Comparison of ENCODE assay signal across 21 cellular contexts in the genomic region with DNA sequence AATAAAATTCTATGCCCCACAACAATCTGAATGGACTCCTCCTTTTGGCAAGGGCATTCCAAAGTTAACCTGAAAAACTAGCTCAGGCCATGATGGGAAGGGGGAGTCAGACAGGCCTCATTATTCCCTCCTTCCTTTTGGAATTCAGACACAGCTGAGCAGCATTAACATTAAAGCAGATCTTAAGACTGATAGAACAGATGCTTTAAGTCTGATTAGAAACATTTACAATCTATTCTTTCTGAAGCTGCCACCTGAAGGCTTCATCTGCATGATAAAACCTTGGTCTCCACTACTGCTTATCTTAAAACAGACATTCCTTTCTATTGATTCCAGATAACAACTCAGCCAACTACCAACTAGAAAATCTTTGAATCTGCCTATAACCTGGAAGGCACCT.
A peak's percentile ranks its signal among the peaks of the same experiment; 100 is the strongest.
DNase-seq lines count a peak whose midpoint lies in the region; ATAC-seq and TF ChIP-seq lines count a peak whose summit lies in the region.
"Had no signal": no experiment of that assay in that cellular context is flagged by ENCODE, and none has a peak within 500 bp of the region (broad histone marks: within the 10 kb centered on the region; RNA-seq: fewer than 3 reads in every experiment).

No MANE protein-coding gene starts in this region.

- no peak overlapping the region for H4K5ac ChIP-seq in mesendoderm (ENCODE audit: low read length)

- H3K4ac ChIP-seq in mesendoderm (ENCODE audit: low read depth, low read length) = no peak overlapping the region

- no peak overlapping the region for H4K8ac ChIP-seq in mesendoderm (ENCODE audit: low read depth, low read length)

- H3K9me3 ChIP-seq in HUES48 (ENCODE audit: control insufficient read depth, insufficient read depth, low read length) = peaks cover 38% of the 10 kb centered on the region
- H3K9me3 ChIP-seq in endodermal cell (ENCODE audit: control insufficient read depth, low read length) = peaks cover 81% of the 10 kb centered on the region
- H3K9me3 ChIP-seq: SJCRH30 had no signal

- H2BK120ac ChIP-seq in mesendoderm (ENCODE audit: low read depth, low read length) = no peak overlapping the region

- H2AK5ac ChIP-seq in mesendoderm (ENCODE audit: low read length) = no peak overlapping the region

- H3K9ac ChIP-seq in HUES48 (ENCODE audit: low read depth, low read length) (no peak overlapping the region), endodermal cell (ENCODE audit: extremely low read depth, low read length, poor library complexity, severe bottlenecking) (no peak overlapping the region), mesendoderm (ENCODE audit: low read length) (no peak overlapping the region)
- H3K9ac ChIP-seq: BLaER1, KMS-11 had no signal

- no peak overlapping the region for H3K4me2 ChIP-seq in mesendoderm (ENCODE audit: low read length)
- H3K4me2 ChIP-seq: BLaER1, KMS-11 had no signal

- no peak overlapping the region for H3K23ac ChIP-seq in mesendoderm (ENCODE audit: low read length)

- peaks cover 5% of the 10 kb centered on the region for H3K36me3 ChIP-seq in HUES48 (ENCODE audit: control insufficient read depth, insufficient read depth, low read length)
- H3K36me3 ChIP-seq in endodermal cell (ENCODE audit: control insufficient read depth, insufficient read depth, low read length) = peaks cover 35% of the 10 kb centered on the region
- no peaks in the 10 kb centered on the region for H3K36me3 ChIP-seq in mesendoderm (ENCODE audit: control insufficient read depth, insufficient read depth, low read length)
- H3K36me3 ChIP-seq: BLaER1 had no signal

- no peak overlapping the region for H2BK5ac ChIP-seq in mesendoderm (ENCODE audit: low read length)

- no peak overlapping the region for H3K18ac ChIP-seq in mesendoderm (ENCODE audit: low read length)

- peaks cover 57% of the 10 kb centered on the region for H3K36me3 Mint-ChIP-seq in endodermal cell (ENCODE audit: low read depth)
- H3K36me3 Mint-ChIP-seq in activated T-helper 17 cell treated with anti-CD3 and anti-CD28 coated beads, Interleukin-2, amount 50 U/mL, for 72 hours (ENCODE audit: low read depth) = no peaks in the 10 kb centered on the region
- H3K36me3 Mint-ChIP-seq: CD4-positive, alpha-beta memory T cell had no signal

- H3K56ac ChIP-seq in mesendoderm (ENCODE audit: low read length) = no peak overlapping the region

- peaks cover 21% of the 10 kb centered on the region for H3K4me1 ChIP-seq in HUES48 (ENCODE audit: control insufficient read depth, insufficient read depth, low read length)
- no peaks in the 10 kb centered on the region for H3K4me1 ChIP-seq in endodermal cell (ENCODE audit: control insufficient read depth, insufficient read depth, low read length)
- no peaks in the 10 kb centered on the region for H3K4me1 ChIP-seq in mesendoderm (ENCODE audit: control insufficient read depth, low read depth, low read length)
- H3K4me1 ChIP-seq: BLaER1 had no signal

- H3K27me3 ChIP-seq in HUES48 (ENCODE audit: control insufficient read depth, insufficient read depth, low read length) (no peaks in the 10 kb centered on the region), endodermal cell (ENCODE audit: control insufficient read depth, insufficient read depth, low read length, poor library complexity, severe bottlenecking) (no peaks in the 10 kb centered on the region), mesendoderm (ENCODE audit: insufficient read depth, low read length, poor library complexity) (no peaks in the 10 kb centered on the region)
- H3K27me3 ChIP-seq: BLaER1, SJCRH30 had no signal

- no peak for TF ChIP-seq CTCF in endodermal cell (conservative IDR thresholded peaks at IDR 0.05)

- no peaks in the 10 kb centered on the region for H3K79me2 ChIP-seq in mesendoderm (ENCODE audit: control insufficient read depth, insufficient read depth, low read length)

- peak overlapping the region; percentile 29 for H3K4me3 Mint-ChIP-seq in endodermal cell
- H3K4me3 Mint-ChIP-seq in activated T-helper 17 cell treated with anti-CD3 and anti-CD28 coated beads, Interleukin-2, amount 50 U/mL, for 72 hours = no peak overlapping the region
- H3K4me3 Mint-ChIP-seq: CD4-positive, alpha-beta memory T cell; HFFc6 had no signal

- H3K4me3 ChIP-seq in HUES48 (ENCODE audit: low read depth, low read length) = no peak overlapping the region
- peak overlapping the region; percentile 66 for H3K4me3 ChIP-seq in endodermal cell (ENCODE audit: low read length)
- no peak overlapping the region for H3K4me3 ChIP-seq in mesendoderm (ENCODE audit: low read length)
- H3K4me3 ChIP-seq: BLaER1, SJCRH30 had no signal

- peak overlapping the region; percentile 46 for H3K27ac Mint-ChIP-seq in endodermal cell
- H3K27ac Mint-ChIP-seq in activated T-helper 17 cell treated with anti-CD3 and anti-CD28 coated beads, Interleukin-2, amount 50 U/mL, for 72 hours = no peak overlapping the region
- H3K27ac Mint-ChIP-seq: CD4-positive, alpha-beta memory T cell; HFFc6 had no signal

- peaks cover 18% of the 10 kb centered on the region for H3K4me1 Mint-ChIP-seq in endodermal cell
- no peaks in the 10 kb centered on the region for H3K4me1 Mint-ChIP-seq in activated T-helper 17 cell treated with anti-CD3 and anti-CD28 coated beads, Interleukin-2, amount 50 U/mL, for 72 hours
- H3K4me1 Mint-ChIP-seq: CD4-positive, alpha-beta memory T cell had no signal

- H2BK15ac ChIP-seq in mesendoderm (replicated peaks; ENCODE audit: low read depth) = no peak overlapping the region

- no peaks in the 10 kb centered on the region for H3K27me3 Mint-ChIP-seq in endodermal cell (ENCODE audit: insufficient read depth)
- no peaks in the 10 kb centered on the region for H3K27me3 Mint-ChIP-seq in activated T-helper 17 cell treated with anti-CD3 and anti-CD28 coated beads, Interleukin-2, amount 50 U/mL, for 72 hours
- H3K27me3 Mint-ChIP-seq: CD4-positive, alpha-beta memory T cell had no signal

- DNase-seq in endodermal cell = no peak
- peak; percentile 83 for DNase-seq in mesendoderm
- DNase-seq in T-helper 1 cell = no peak
- no peak for DNase-seq in anterior cingulate cortex (lab: John Stamatoyannopoulos, UW)
- DNase-seq: CD4-positive, alpha-beta memory T cell; DMS153; GDM1; HFFc6; NCI-H1105; NCI-H146; NCI-H2029; NCI-H345; NCI-H524; NCI-H774; OCI-M1; SJCRH30 had no signal

- no peak for ATAC-seq in GM18858 (IDR thresholded peaks at IDR 0.05; ENCODE audit: unreplicated experiment)
- no peak for ATAC-seq in activated T-helper 17 cell treated with anti-CD3 and anti-CD28 coated beads, Interleukin-2, amount 50 U/mL, for 72 hours (replicated peaks)

- peak overlapping the region; percentile 86 for H3K27ac ChIP-seq in HUES48 (ENCODE audit: low read depth, low read length)
- no peak overlapping the region for H3K27ac ChIP-seq in endodermal cell (ENCODE audit: low read depth, low read length)
- H3K27ac ChIP-seq in mesendoderm (ENCODE audit: low read depth, low read length) = no peak overlapping the region
- H3K27ac ChIP-seq: BLaER1, KMS-11, SJCRH30 had no signal

- H3K9me3 Mint-ChIP-seq in endodermal cell = peaks cover 66% of the 10 kb centered on the region
- no peaks in the 10 kb centered on the region for H3K9me3 Mint-ChIP-seq in activated T-helper 17 cell treated with anti-CD3 and anti-CD28 coated beads, Interleukin-2, amount 50 U/mL, for 72 hours
- H3K9me3 Mint-ChIP-seq: HFFc6 had no signal

- no peaks in the 10 kb centered on the region for H3K79me1 ChIP-seq in mesendoderm (ENCODE audit: low read length)
